19 cellular contexts compared by ENCODE assay signal in the genomic region with DNA sequence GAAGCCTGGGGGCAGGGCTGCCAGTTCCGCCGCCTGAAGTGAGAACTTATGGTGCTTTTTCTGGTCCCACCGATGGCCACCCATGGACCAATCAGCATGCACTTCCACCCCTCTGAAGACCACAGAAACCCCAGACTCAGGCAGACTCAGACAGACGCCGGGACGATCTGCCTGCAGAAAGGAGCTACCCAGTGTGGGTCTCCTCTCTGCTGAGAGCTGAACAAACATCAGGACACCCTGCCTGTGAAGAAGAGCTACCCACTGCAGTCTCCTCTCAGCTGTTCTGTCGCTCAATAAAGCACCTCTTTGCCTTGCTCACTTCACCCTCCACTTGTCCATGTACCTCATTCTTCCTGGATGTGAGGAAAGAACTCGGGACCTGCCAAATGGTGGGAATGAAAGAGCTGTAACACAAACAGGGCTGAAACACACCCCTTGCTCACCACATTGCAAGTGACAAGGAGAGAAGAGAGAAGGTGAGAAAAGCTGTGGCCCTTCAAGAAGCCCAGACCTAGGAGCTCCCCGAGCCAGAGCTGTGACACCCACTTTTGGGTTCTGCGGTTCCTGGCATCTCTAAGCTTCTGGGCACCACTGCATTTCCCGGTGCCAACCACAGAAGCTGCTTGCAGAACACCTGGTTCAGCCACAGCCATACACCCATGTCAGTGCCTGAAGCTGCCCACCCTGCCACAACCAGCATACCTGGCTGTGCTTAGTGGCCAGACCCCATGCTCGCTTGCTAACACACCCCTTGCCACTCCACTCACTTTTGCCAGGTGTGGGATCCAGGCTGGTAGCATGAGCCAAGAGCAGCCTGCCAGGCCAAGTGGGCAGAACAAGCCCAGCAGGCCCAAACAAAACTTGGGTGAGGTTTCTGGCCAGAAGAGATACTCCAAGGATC.
DNase-seq lines count a peak whose midpoint lies in the region; ATAC-seq, FAIRE-seq and TF ChIP-seq lines count a peak whose summit lies in the region.
"Had no signal": no experiment of that assay in that cellular context is flagged by ENCODE, and none has a peak within 500 bp of the region (broad histone marks: within the 10 kb centered on the region; RNA-seq: fewer than 3 reads in every experiment).

No MANE protein-coding gene starts in this region.

- H3K4me3 Mint-ChIP-seq in natural killer cell treated with Interleukin-12 subunit alpha and Interleukin-12 subunit beta and Interleukin-15 and Interleukin-18, amount 100 ng/mL, for 72 hours: no peak overlapping the region
- H3K4me3 Mint-ChIP-seq: CD4-positive, alpha-beta memory T cell; IgD-negative memory B cell had no signal

- peak overlapping the region in 1 of 2 experiments; percentile 58 for H2BK12ac ChIP-seq in mesenchymal stem cell (ENCODE audit: low read length in 2 of 2)

- peak; percentile 7 for FAIRE-seq in bronchial epithelial cell (lab: Jason Lieb, UNC)
- FAIRE-seq: G401.6 had no signal

- no peak overlapping the region for H3K9ac ChIP-seq in mesenchymal stem cell (ENCODE audit: low read length)

- TF ChIP-seq CTCF in bronchial epithelial cell (IDR thresholded peaks at IDR 0.05; ENCODE audit: insufficient read depth, low read length, severe bottlenecking): no peak

- H3K4me3 ChIP-seq in bronchial epithelial cell (ENCODE audit: low read depth, low read length) (no peak overlapping the region), mesenchymal stem cell (ENCODE audit: insufficient read depth in 1 of 2, low read depth in 1 of 2, low read length in 2 of 2) (no peak overlapping the region)
- H3K4me3 ChIP-seq: HAP-1, SJSA1 had no signal

- no peaks in the 10 kb centered on the region for H3K4me1 Mint-ChIP-seq in natural killer cell treated with Interleukin-12 subunit alpha and Interleukin-12 subunit beta and Interleukin-15 and Interleukin-18, amount 100 ng/mL, for 72 hours (ENCODE audit: low read depth in 2 of 2)
- H3K4me1 Mint-ChIP-seq: CD4-positive, alpha-beta memory T cell; IgD-negative memory B cell had no signal

- peak overlapping the region in 1 of 2 experiments; percentile 18 for H3K4ac ChIP-seq in mesenchymal stem cell (ENCODE audit: low read depth in 1 of 2, low read length in 2 of 2)

- peaks cover 17% of the 10 kb centered on the region for H3K9me3 Mint-ChIP-seq in natural killer cell treated with Interleukin-12 subunit alpha and Interleukin-12 subunit beta and Interleukin-15 and Interleukin-18, amount 100 ng/mL, for 72 hours

- no peaks in the 10 kb centered on the region for H3K79me1 ChIP-seq in mesenchymal stem cell (replicated peaks; ENCODE audit: low read length, poor library complexity, severe bottlenecking)

- no peak overlapping the region for H3K27ac Mint-ChIP-seq in natural killer cell treated with Interleukin-12 subunit alpha and Interleukin-12 subunit beta and Interleukin-15 and Interleukin-18, amount 100 ng/mL, for 72 hours
- H3K27ac Mint-ChIP-seq: CD4-positive, alpha-beta memory T cell; IgD-negative memory B cell had no signal

- 93% methylated on average over 11 of the region's 12 CpGs for WGBS in mesenchymal stem cell

- H3K4me2 ChIP-seq in mesenchymal stem cell (ENCODE audit: low read length, poor library complexity, severe bottlenecking): no peak overlapping the region

- no peak overlapping the region for H2BK5ac ChIP-seq in mesenchymal stem cell (ENCODE audit: low read depth, low read length, poor library complexity, severe bottlenecking)

- no peak for ATAC-seq in natural killer cell treated with Interleukin-12 subunit alpha and Interleukin-12 subunit beta and Interleukin-15 and Interleukin-18, amount 100 ng/mL, for 72 hours

- H2BK15ac ChIP-seq in mesenchymal stem cell (ENCODE audit: low read depth, poor library complexity, severe bottlenecking): no peak overlapping the region

- H2AK5ac ChIP-seq in mesenchymal stem cell (ENCODE audit: low read length, severe bottlenecking): no peak overlapping the region

- peak overlapping the region; percentile 2 for H4K91ac ChIP-seq in mesenchymal stem cell (ENCODE audit: low read length)

- H3K9me3 ChIP-seq in mesenchymal stem cell (ENCODE audit: control insufficient read depth, low read length): no peaks in the 10 kb centered on the region
- H3K9me3 ChIP-seq: BE2C, HAP-1 had no signal

- H3K27me3 Mint-ChIP-seq in natural killer cell treated with Interleukin-12 subunit alpha and Interleukin-12 subunit beta and Interleukin-15 and Interleukin-18, amount 100 ng/mL, for 72 hours: no peaks in the 10 kb centered on the region
- H3K27me3 Mint-ChIP-seq: IgD-negative memory B cell had no signal

- H2BK120ac ChIP-seq in mesenchymal stem cell (ENCODE audit: low read depth, low read length): no peak overlapping the region

- H3K27ac ChIP-seq in mesenchymal stem cell (ENCODE audit: low read length, poor library complexity, severe bottlenecking): no peak overlapping the region
- H3K27ac ChIP-seq: 22Rv1, SJSA1 had no signal

- no peaks in the 10 kb centered on the region for H3K36me3 Mint-ChIP-seq in natural killer cell treated with Interleukin-12 subunit alpha and Interleukin-12 subunit beta and Interleukin-15 and Interleukin-18, amount 100 ng/mL, for 72 hours
- H3K36me3 Mint-ChIP-seq: CD4-positive, alpha-beta memory T cell; IgD-negative memory B cell had no signal

- H3K36me3 ChIP-seq in bronchial epithelial cell (ENCODE audit: control insufficient read depth, insufficient read depth, low read length) (no peaks in the 10 kb centered on the region), mesenchymal stem cell (ENCODE audit: control insufficient read depth in 1 of 2, insufficient read depth in 2 of 2, low read depth in 1 of 2, low read length in 2 of 2) (no peaks in the 10 kb centered on the region)
- H3K36me3 ChIP-seq: BE2C, HAP-1, SJSA1 had no signal

- no peak overlapping the region for H3K23ac ChIP-seq in mesenchymal stem cell (ENCODE audit: low read length in 2 of 2)

- no peaks in the 10 kb centered on the region for H3K4me1 ChIP-seq in mesenchymal stem cell (ENCODE audit: control insufficient read depth, insufficient read depth, low read depth, low read length)
- H3K4me1 ChIP-seq: BE2C, HAP-1, SJSA1 had no signal

- H3K18ac ChIP-seq in mesenchymal stem cell (ENCODE audit: low read depth in 1 of 2, low read length in 2 of 2): no peak overlapping the region

- no peak overlapping the region for H2AFZ ChIP-seq in mesenchymal stem cell (ENCODE audit: low read depth, low read length)

- H3K27me3 ChIP-seq in bronchial epithelial cell (ENCODE audit: control insufficient read depth, insufficient read depth, low read length) (no peaks in the 10 kb centered on the region), mesenchymal stem cell (ENCODE audit: control insufficient read depth in 1 of 2, insufficient read depth in 1 of 2, low read length in 2 of 2) (no peaks in the 10 kb centered on the region)
- H3K27me3 ChIP-seq: SJSA1 had no signal

- no peak overlapping the region for H4K8ac ChIP-seq in mesenchymal stem cell (ENCODE audit: low read length)

- peak overlapping the region in 1 of 2 experiments; percentile 74 for H3K14ac ChIP-seq in mesenchymal stem cell (ENCODE audit: low read length in 2 of 2)

- DNase-seq in DMS79 (lab: John Stamatoyannopoulos, UW) (peak; percentile 1), DMS79 treated with DMSO at 0.1 percent for 48 hours (lab: John Stamatoyannopoulos, UW) (no peak), NCI-H345 treated with DMSO at 0.1 percent for 48 hours (lab: John Stamatoyannopoulos, UW; ENCODE audit: unreplicated experiment) (peak; percentile 41), bronchial epithelial cell (ENCODE audit: low read depth) (no peak), mesenchymal stem cell (no peak), NCI-H2029 treated with DMSO at 0.1 percent for 48 hours (lab: John Stamatoyannopoulos, UW) (no peak), cerebellum (ENCODE audit: low spot score) (no peak)
- DNase-seq in natural killer cell treated with Interleukin-12 subunit alpha and Interleukin-12 subunit beta and Interleukin-15 and Interleukin-18, amount 100 ng/mL, for 72 hours (ENCODE audit: low spot score): no peak
- DNase-seq: BE2C; CD4-positive, alpha-beta memory T cell; NCI-H1417 treated with DMSO at 0.1 percent for 48 hours; NCI-H2081; NCI-H526 treated with DMSO at 0.1 percent for 48 hours; OCI-M1 had no signal

Comparison
In these comparisons a context has a peak if more than half of its experiments do, and no peak if none do; other contexts are left out.
1. DNase-seq: peak in DMS79 (single experiment) and NCI-H345 treated with DMSO at 0.1 percent for 48 hours (single experiment); none in DMS79 treated with DMSO at 0.1 percent for 48 hours (single experiment), bronchial epithelial cell (single experiment), mesenchymal stem cell (single experiment), NCI-H2029 treated with DMSO at 0.1 percent for 48 hours (single experiment), natural killer cell treated with Interleukin-12 subunit alpha and Interleukin-12 subunit beta and Interleukin-15 and Interleukin-18, amount 100 ng/mL, for 72 hours (single experiment) and cerebellum (single experiment).